14 cellular contexts compared by ENCODE assay signal in the genomic region with DNA sequence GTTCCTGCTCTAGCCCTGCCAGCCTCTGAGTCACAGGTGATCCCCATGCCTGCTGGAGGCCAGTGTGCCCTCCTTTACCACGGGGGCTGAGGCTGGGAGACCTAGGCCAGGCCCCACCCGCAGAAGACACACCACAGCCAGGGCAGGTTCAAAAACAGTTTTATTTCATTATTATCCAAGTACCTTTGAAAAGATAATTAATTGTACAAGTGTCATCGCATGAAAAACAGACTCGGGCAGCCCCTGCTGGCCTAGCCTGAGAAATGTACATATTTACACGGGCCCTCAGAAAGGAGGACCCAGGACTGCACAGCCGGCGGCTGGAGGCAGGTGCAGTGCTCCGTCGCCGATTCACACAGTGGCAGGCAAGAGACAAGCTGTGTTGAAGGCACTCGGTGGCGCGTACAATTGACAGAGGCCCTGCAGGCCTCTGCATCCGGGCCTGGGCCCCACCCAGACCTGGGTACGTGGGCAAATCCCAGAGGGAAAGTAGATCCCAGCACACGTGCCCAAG. TPM values are rescaled to one million over a fixed set of nuclear protein-coding genes. Genes with fewer than 3 reads are reported as not detected.
DNase-seq lines count a peak whose midpoint lies in the region; ATAC-seq and TF ChIP-seq lines count a peak whose summit lies in the region.
"Had no signal": no experiment of that assay in that cellular context is flagged by ENCODE, and none has a peak within 500 bp of the region (broad histone marks: within the 10 kb centered on the region; RNA-seq: fewer than 3 reads in every experiment).

No MANE protein-coding gene starts in this region.

- in situ Hi-C loops in brain microvascular endothelial cell (cut with HindIII; ENCODE audit: low pct_ligation_motif_present, low sequenced_read_pairs), result no loop called here

- H3K4me1 ChIP-seq in KMS-11 (ENCODE audit: low read depth, poor library complexity, severe bottlenecking), result no peaks in the 10 kb centered on the region

- TF ChIP-seq CTCF in KMS-11 (conservative IDR thresholded peaks at IDR 0.05; ENCODE audit: low read depth, low read length), result peak; percentile 24; the same call in 1 of the 2 replicates
- TF ChIP-seq CTCF in brain microvascular endothelial cell (IDR thresholded peaks at IDR 0.05; ENCODE audit: low read depth, low read length, missing control alignments), result peak; percentile 24

- H3K4me2 ChIP-seq in KMS-11, result no peak overlapping the region

- no peak for ATAC-seq in HG03520 (IDR thresholded peaks at IDR 0.05; ENCODE audit: unreplicated experiment)
- no peak for ATAC-seq in esophagus mucosa

- H3K79me2 ChIP-seq in KMS-11 (ENCODE audit: insufficient read depth, low read depth), result no peaks in the 10 kb centered on the region

- H3K27me3 ChIP-seq in KMS-11 (ENCODE audit: insufficient read depth, low read depth), result peaks cover 2% of the 10 kb centered on the region; the same call in 1 of the 2 replicates
- H3K27me3 ChIP-seq in brain microvascular endothelial cell (replicated peaks), result no peaks in the 10 kb centered on the region

- H3K36me3 ChIP-seq in KMS-11 (ENCODE audit: insufficient read depth) (no peaks in the 10 kb centered on the region; the same call in 1 of the 2 replicates), brain microvascular endothelial cell (replicated peaks) (peaks cover 27% of the 10 kb centered on the region)

- no peak overlapping the region for H3K4me3 ChIP-seq in KMS-11 (IDR thresholded peaks at IDR 0.05; ENCODE audit: insufficient read depth, low read depth, low read length)
- H3K4me3 ChIP-seq in brain microvascular endothelial cell (ENCODE audit: low read depth, low read length), result no peak overlapping the region

- H3K9ac ChIP-seq in KMS-11, result no peak overlapping the region

- H3K27ac ChIP-seq in KMS-11 (no peak overlapping the region), brain microvascular endothelial cell (no peak overlapping the region)
- H3K27ac ChIP-seq: C4-2B had no signal

- H2AFZ ChIP-seq in KMS-11 (ENCODE audit: low read depth), result no peak overlapping the region

- no peaks in the 10 kb centered on the region for H4K20me1 ChIP-seq in KMS-11 (ENCODE audit: insufficient read depth)

- peak; percentile 70 for DNase-seq in COR-L47 (lab: John Stamatoyannopoulos, UW)
- peak; percentile 47 for DNase-seq in NCI-H2171 (lab: John Stamatoyannopoulos, UW)
- DNase-seq in brain microvascular endothelial cell, result no peak
- no peak for DNase-seq in cerebellar nuclear complex (lab: John Stamatoyannopoulos, UW)
- no peak for DNase-seq in SW 1271 (lab: John Stamatoyannopoulos, UW)
- DNase-seq: erythroblast, hypothalamus, NCI-H446 treated with DMSO at 0.1 percent for 48 hours, Right ventricle myocardium superior had no signal

RNA-seq across cellular contexts. Expression of a gene that starts 4.4 kb away (rescaled TPM):
- total RNA-seq in esophagus mucosa, result not detected

RNA-seq across cellular contexts. Expression of a gene that starts 7.0 kb away (rescaled TPM):
- total RNA-seq in esophagus mucosa, result not detected
- total RNA-seq: lower leg skin had no signal

RNA-seq across cellular contexts. Expression of a gene that starts 11.6 kb away (rescaled TPM):
- total RNA-seq in esophagus mucosa, result 0.92 TPM

RNA-seq across cellular contexts. Expression of a gene that starts 52.7 kb away (rescaled TPM):
- 56.4 TPM for total RNA-seq in esophagus mucosa

RNA-seq across cellular contexts. Expression of a gene that starts 58.1 kb away (rescaled TPM):
- total RNA-seq in esophagus mucosa, result 23.3 TPM

Comparison
In these comparisons a context has a peak if more than half of its experiments do, and no peak if none do; other contexts are left out.
1. DNase-seq: peak in COR-L47 (single experiment) and NCI-H2171 (single experiment); none in brain microvascular endothelial cell (single experiment), cerebellar nuclear complex (0 of 2) and SW 1271 (0 of 2).